1 cellular context compared by ENCODE assay signal in genomic region chr15:74976159-74976558, GRCh38.
TF ChIP-seq lines count a peak whose summit lies in the region.

No MANE protein-coding gene starts in this region.

TF ChIP-seq in GM12878, 131 proteins besides CTCF, POLR2A, EP300 and RAD21:
- TF ChIP-seq NFXL1 (IDR thresholded peaks at IDR 0.05; ENCODE audit: borderline replicate concordance) (no peak), ZBTB4 (CRISPR knock-in tag; IDR thresholded peaks at IDR 0.05) (no peak), POLR2AphosphoS2 (IDR thresholded peaks at IDR 0.05; ENCODE audit: low read depth, low read length) (no peak), HDGF (IDR thresholded peaks at IDR 0.05) (no peak), POU2F2 (IDR thresholded peaks at IDR 0.05; ENCODE audit: borderline replicate concordance, low read depth, low read length) (no peak), RELA (IDR thresholded peaks at IDR 0.05; ENCODE audit: borderline replicate concordance, partially characterized antibody) (no peak), BRCA1 (IDR thresholded peaks at IDR 0.05; ENCODE audit: low read depth, low read length) (no peak), IRF4 (IDR thresholded peaks at IDR 0.05; ENCODE audit: low read depth, low read length) (no peak), HCFC1 (IDR thresholded peaks at IDR 0.05; ENCODE audit: low read length) (no peak), CHD1 (IDR thresholded peaks at IDR 0.05; ENCODE audit: low read depth, low read length) (no peak), RBBP5 (conservative IDR thresholded peaks at IDR 0.05) (no peak), FOS (IDR thresholded peaks at IDR 0.05; ENCODE audit: borderline replicate concordance, extremely low read depth, insufficient read length) (no peak), IKZF2 (IDR thresholded peaks at IDR 0.05) (no peak), EGR1 (IDR thresholded peaks at IDR 0.05; ENCODE audit: borderline replicate concordance in 1 of 2, low read depth in 2 of 2, low read length in 2 of 2) (no peak), CEBPB (IDR thresholded peaks at IDR 0.05; ENCODE audit: borderline replicate concordance in 1 of 2, low read depth in 2 of 2, low read length in 2 of 2) (no peak)
- TF ChIP-seq, protein P1, sequence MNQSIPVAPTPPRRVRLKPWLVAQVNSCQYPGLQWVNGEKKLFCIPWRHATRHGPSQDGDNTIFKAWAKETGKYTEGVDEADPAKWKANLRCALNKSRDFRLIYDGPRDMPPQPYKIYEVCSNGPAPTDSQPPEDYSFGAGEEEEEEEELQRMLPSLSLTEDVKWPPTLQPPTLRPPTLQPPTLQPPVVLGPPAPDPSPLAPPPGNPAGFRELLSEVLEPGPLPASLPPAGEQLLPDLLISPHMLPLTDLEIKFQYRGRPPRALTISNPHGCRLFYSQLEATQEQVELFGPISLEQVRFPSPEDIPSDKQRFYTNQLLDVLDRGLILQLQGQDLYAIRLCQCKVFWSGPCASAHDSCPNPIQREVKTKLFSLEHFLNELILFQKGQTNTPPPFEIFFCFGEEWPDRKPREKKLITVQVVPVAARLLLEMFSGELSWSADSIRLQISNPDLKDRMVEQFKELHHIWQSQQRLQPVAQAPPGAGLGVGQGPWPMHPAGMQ (IDR thresholded peaks at IDR 0.05; ENCODE audit: borderline replicate concordance): no peak
TF ChIP-seq in GM12878: peak in this region for 0.
